Comparison of ENCODE assay signal across 8 cellular contexts in the genomic region with DNA sequence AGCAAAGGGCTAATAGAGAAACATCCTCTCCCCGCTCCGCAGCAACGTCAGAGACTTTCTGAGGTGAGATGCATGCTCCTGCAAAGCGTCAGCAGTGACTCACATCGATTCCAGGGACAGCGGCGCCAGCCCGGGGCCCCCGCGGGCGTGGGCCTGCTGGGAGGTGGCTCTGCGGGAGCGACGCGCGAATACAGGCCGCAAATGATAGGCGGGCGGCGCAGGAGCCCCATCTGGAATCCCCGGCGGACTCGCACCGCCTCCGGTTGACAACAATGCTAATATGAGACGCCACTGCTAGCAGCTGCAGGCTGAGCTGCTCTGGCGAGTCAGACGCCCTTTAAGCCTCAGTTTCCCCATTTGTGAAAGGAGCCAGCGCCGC. TPM values are rescaled to one million over a fixed set of nuclear protein-coding genes. Genes with fewer than 3 reads are reported as not detected.
DNase-seq lines count a peak whose midpoint lies in the region; ATAC-seq, FAIRE-seq and TF ChIP-seq lines count a peak whose summit lies in the region.

No MANE protein-coding gene starts in this region.

- no peaks in the 10 kb centered on the region for H3K27me3 Mint-ChIP-seq in astrocyte (ENCODE audit: low read depth, unreplicated experiment)

- peak overlapping the region; percentile 75 for H3K27ac Mint-ChIP-seq in astrocyte (ENCODE audit: unreplicated experiment)

- peaks cover 28% of the 10 kb centered on the region for H3K4me1 Mint-ChIP-seq in astrocyte (ENCODE audit: low read depth, unreplicated experiment)

- peak overlapping the region; percentile 96 for H3K27ac ChIP-seq in astrocyte (ENCODE audit: low read depth, low read length)

- H3K36me3 ChIP-seq in astrocyte (ENCODE audit: insufficient read depth, low read length), result peaks cover 9% of the 10 kb centered on the region

- H3K9me3 ChIP-seq in astrocyte (ENCODE audit: insufficient read depth, low read depth, low read length), result no peaks in the 10 kb centered on the region

- H3K9me3 Mint-ChIP-seq in astrocyte (ENCODE audit: unreplicated experiment), result no peaks in the 10 kb centered on the region

- peak overlapping the region; percentile 66 for H2AFZ ChIP-seq in astrocyte (ENCODE audit: low read depth, low read length)

- peak overlapping the region; percentile 92 for H3K4me3 Mint-ChIP-seq in astrocyte (ENCODE audit: unreplicated experiment)

- H3K4me3 ChIP-seq in astrocyte (ENCODE audit: insufficient read depth, low read depth, low read length) (peak overlapping the region; percentile 85), iPS-11a (ENCODE audit: low read depth, low read length) (peak overlapping the region; percentile 82), skeletal muscle cell (ENCODE audit: low read depth, low read length) (peak overlapping the region; percentile 93)

- peak overlapping the region; percentile 85 for H3K4me2 ChIP-seq in astrocyte (ENCODE audit: low read length)

- peaks cover 54% of the 10 kb centered on the region for H3K79me2 ChIP-seq in astrocyte (ENCODE audit: insufficient read depth, low read length)

- H3K9ac ChIP-seq in astrocyte (ENCODE audit: low read length), result peak overlapping the region; percentile 95

- peaks cover 25% of the 10 kb centered on the region for H4K20me1 ChIP-seq in astrocyte (ENCODE audit: insufficient read depth, low read length)

- TF ChIP-seq CTCF in astrocyte (IDR thresholded peaks at IDR 0.05; ENCODE audit: insufficient read depth, low read depth, low read length), result no peak

- in situ Hi-C loops in KBM-7 (cut with MboI; ENCODE audit: low pct_unique_long_range_greater_than_20kb, low sequenced_read_pairs), result no loop called here

- peak; percentile 4 for ATAC-seq in GM19397 (IDR thresholded peaks at IDR 0.05; ENCODE audit: unreplicated experiment)

- H3K4me1 ChIP-seq in astrocyte (ENCODE audit: insufficient read depth, low read length), result peaks cover 30% of the 10 kb centered on the region

- H3K27me3 ChIP-seq in astrocyte (ENCODE audit: insufficient read depth, low read length), result no peaks in the 10 kb centered on the region

- DNase-seq in AG08396 (ENCODE audit: low spot score) (peak; percentile 92), KBM-7 (peak; percentile 68), T-helper 22 cell (ENCODE audit: low read depth) (peak; percentile 88), astrocyte (ENCODE audit: low read depth) (peak; percentile 91), skeletal muscle cell (ENCODE audit: low read depth) (peak; percentile 72), midbrain (lab: John Stamatoyannopoulos, UW) (no peak)

- H3K36me3 Mint-ChIP-seq in astrocyte (ENCODE audit: low read depth, unreplicated experiment), result peaks cover 7% of the 10 kb centered on the region

- FAIRE-seq in astrocyte (lab: Jason Lieb, UNC), result no peak

RNA-seq across cellular contexts. Expression of gene RANGAP1, which starts 0.6 kb away (rescaled TPM):
- total RNA-seq in astrocyte, result 68.4 and 77.8 TPM in 2 replicates

RNA-seq across cellular contexts. Expression of gene ZC3H7B, which starts 15.9 kb away (rescaled TPM):
- total RNA-seq in astrocyte, result 66.6 and 66.7 TPM in 2 replicates

RNA-seq across cellular contexts. Expression of gene CHADL, which starts 44.7 kb away (rescaled TPM):
- total RNA-seq in astrocyte, result 0.23 and 0.34 TPM in 2 replicates
